In the genomic region with DNA sequence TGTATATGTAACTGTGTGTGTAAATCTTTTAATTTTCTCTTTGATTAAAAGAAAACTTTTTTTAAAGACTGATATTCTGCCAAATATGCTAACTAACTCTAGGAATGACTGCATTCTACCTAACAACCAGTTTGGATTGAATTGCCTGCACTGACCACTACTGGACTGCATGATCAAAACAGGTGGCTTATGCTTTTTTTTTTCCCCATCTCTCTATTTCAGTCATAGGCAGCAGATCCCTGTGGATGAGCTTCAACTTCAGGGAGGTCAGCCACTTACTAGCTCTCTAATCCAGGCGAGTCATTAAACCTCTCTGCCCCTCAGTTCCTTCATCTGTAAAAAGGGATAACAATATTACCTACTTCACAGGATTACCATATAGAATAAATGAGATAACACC, we compare ENCODE assay signal across 17 cellular contexts.
DNase-seq lines count a peak whose midpoint lies in the region; ATAC-seq and TF ChIP-seq lines count a peak whose summit lies in the region.
"Had no signal": no experiment of that assay in that cellular context is flagged by ENCODE, and none has a peak within 500 bp of the region (broad histone marks: within the 10 kb centered on the region; RNA-seq: fewer than 3 reads in every experiment).

No MANE protein-coding gene starts in this region.

- no peaks in the 10 kb centered on the region for H3K27me3 ChIP-seq in right lobe of liver
- H3K27me3 ChIP-seq in CD4-positive, alpha-beta T cell (ENCODE audit: control insufficient read depth, insufficient read depth, low read length), result no peaks in the 10 kb centered on the region
- H3K27me3 ChIP-seq: body of pancreas, pancreas had no signal

- H3K4me3 ChIP-seq in right lobe of liver, result no peak overlapping the region
- no peak overlapping the region for H3K4me3 ChIP-seq in lower leg skin (ENCODE audit: low read depth, poor library complexity, severe bottlenecking)
- H3K4me3 ChIP-seq: body of pancreas, pancreas had no signal

- H3K4me3 Mint-ChIP-seq in CD4-positive, alpha-beta T cell, result no peak overlapping the region
- H3K4me3 Mint-ChIP-seq: stimulated activated naive CD8-positive, alpha-beta T cell treated with anti-CD3 and anti-CD28 coated beads, Interleukin-15, Interleukin-2, amounts not matched to agents 100 ng/mL and 50 ng/mL, for 24 hours had no signal

- TF ChIP-seq POLR2A in right lobe of liver (IDR thresholded peaks at IDR 0.05) (no peak), lower leg skin (IDR thresholded peaks at IDR 0.05) (no peak)

- in situ Hi-C loops in Caki2 (cut with HindIII; ENCODE audit: low pct_unique_long_range_greater_than_20kb, low sequenced_read_pairs), result no loop called here

- H3K9me3 ChIP-seq in right lobe of liver, result no peaks in the 10 kb centered on the region
- no peaks in the 10 kb centered on the region for H3K9me3 ChIP-seq in CD4-positive, alpha-beta T cell (ENCODE audit: control insufficient read depth, low read length)
- H3K9me3 ChIP-seq: body of pancreas, pancreas had no signal

- no peak overlapping the region for H3K27ac ChIP-seq in right lobe of liver
- H3K27ac ChIP-seq in CD4-positive, alpha-beta T cell (ENCODE audit: low read depth, low read length), result no peak overlapping the region
- H3K27ac ChIP-seq: body of pancreas, pancreas had no signal

- no peaks in the 10 kb centered on the region for H3K4me1 ChIP-seq in right lobe of liver

- TF ChIP-seq CTCF in right lobe of liver (IDR thresholded peaks at IDR 0.05) (peak in 2 of 4 donors; percentile 10 to 23), lower leg skin (IDR thresholded peaks at IDR 0.05) (no peak)
- TF ChIP-seq CTCF in CD4-positive, alpha-beta T cell (IDR thresholded peaks at IDR 0.05), result no peak

- DNase-seq in Caki2 (ENCODE audit: low read depth), result peak; percentile 38
- peak; percentile 24 for DNase-seq in NCI-H82 treated with DMSO at 0.1 percent for 48 hours (lab: John Stamatoyannopoulos, UW; ENCODE audit: unreplicated experiment)
- DNase-seq in cerebellar cortex (ENCODE audit: low spot score), result peak; percentile 34
- no peak for DNase-seq in right lobe of liver
- DNase-seq in activated CD4-positive, alpha-beta T cell treated with anti-CD3 and anti-CD28 coated beads for 4 hours, result no peak
- DNase-seq in CD4-positive, alpha-beta T cell, result no peak
- DNase-seq in lower leg skin (ENCODE audit: low spot score in 2 of 2), result no peak
- DNase-seq: activated naive CD4-positive, alpha-beta T cell; body of pancreas; DMS 273 treated with DMSO at 0.1 percent for 48 hours; MM.1S; NCI-H187 treated with DMSO at 0.1 percent for 48 hours; NCI-H510A; pancreas; stimulated activated CD4-positive, alpha-beta T cell treated with anti-CD3 and anti-CD28 coated beads, Interleukin-12 subunit alpha, Interleukin-12 subunit beta, amount 100 ng/mL, for 4 hours had no signal

- ATAC-seq in right lobe of liver, result peak in 3 of 4 donors; percentile 30 to 58 (median 58)
- ATAC-seq in GM18858 (IDR thresholded peaks at IDR 0.05; ENCODE audit: unreplicated experiment), result no peak
- ATAC-seq in CD4-positive, alpha-beta T cell (ENCODE audit: poor library complexity), result no peak
- ATAC-seq: body of pancreas had no signal

- WGBS in right lobe of liver (ENCODE audit: insufficient coverage, low coverage, low lambda C conversion rate, missing lambda C conversion rate), result 71% methylated on average over 1 of the region's 1 CpG
- 96 to 100% methylated on average over 1 of the region's 1 CpG for WGBS in lower leg skin, 2 donors

- CTCF ChIA-PET in CD4-positive, alpha-beta T cell (lab: Charles Lee), result no interaction called here

- no peaks in the 10 kb centered on the region for H3K9me3 Mint-ChIP-seq in CD4-positive, alpha-beta T cell
- H3K9me3 Mint-ChIP-seq: stimulated activated naive CD8-positive, alpha-beta T cell treated with anti-CD3 and anti-CD28 coated beads, Interleukin-15, Interleukin-2, amounts not matched to agents 100 ng/mL and 50 ng/mL, for 24 hours had no signal

- H3K36me3 Mint-ChIP-seq in CD4-positive, alpha-beta T cell (ENCODE audit: low read depth), result no peaks in the 10 kb centered on the region

- no peaks in the 10 kb centered on the region for H3K4me1 Mint-ChIP-seq in CD4-positive, alpha-beta T cell (ENCODE audit: low read depth)

- intact Hi-C loops in right lobe of liver (cut with DNase I), result no loop called here
- intact Hi-C loops in CD4-positive, alpha-beta T cell (cut with DNase I, micrococcal nuclease), result no loop called here
- intact Hi-C loops in lower leg skin (cut with DNase I; ENCODE audit: low total_unique reads), result no loop called here

- H3K27me3 Mint-ChIP-seq in CD4-positive, alpha-beta T cell, result no peaks in the 10 kb centered on the region

- H3K27ac Mint-ChIP-seq in CD4-positive, alpha-beta T cell, result no peak overlapping the region
- H3K27ac Mint-ChIP-seq: stimulated activated naive CD8-positive, alpha-beta T cell treated with anti-CD3 and anti-CD28 coated beads, Interleukin-15, Interleukin-2, amounts not matched to agents 100 ng/mL and 50 ng/mL, for 24 hours had no signal

- POLR2A ChIA-PET in CD4-positive, alpha-beta T cell (lab: Charles Lee), result no interaction called here

- H3K36me3 ChIP-seq in right lobe of liver, result no peaks in the 10 kb centered on the region
- H3K36me3 ChIP-seq: pancreas had no signal

Comparison
In these comparisons a context has a peak if more than half of its experiments do, and no peak if none do; other contexts are left out.
1. DNase-seq: peak in Caki2 (single experiment), NCI-H82 treated with DMSO at 0.1 percent for 48 hours (single experiment) and cerebellar cortex (single experiment); none in right lobe of liver (0 of 3), activated CD4-positive, alpha-beta T cell treated with anti-CD3 and anti-CD28 coated beads for 4 hours (0 of 2), CD4-positive, alpha-beta T cell (0 of 10) and lower leg skin (0 of 2).
2. ATAC-seq: peak in right lobe of liver (3 of 4); none in GM18858 (single experiment) and CD4-positive, alpha-beta T cell (single experiment).